ENCODE assay signal across 27 cellular contexts in the genomic region with DNA sequence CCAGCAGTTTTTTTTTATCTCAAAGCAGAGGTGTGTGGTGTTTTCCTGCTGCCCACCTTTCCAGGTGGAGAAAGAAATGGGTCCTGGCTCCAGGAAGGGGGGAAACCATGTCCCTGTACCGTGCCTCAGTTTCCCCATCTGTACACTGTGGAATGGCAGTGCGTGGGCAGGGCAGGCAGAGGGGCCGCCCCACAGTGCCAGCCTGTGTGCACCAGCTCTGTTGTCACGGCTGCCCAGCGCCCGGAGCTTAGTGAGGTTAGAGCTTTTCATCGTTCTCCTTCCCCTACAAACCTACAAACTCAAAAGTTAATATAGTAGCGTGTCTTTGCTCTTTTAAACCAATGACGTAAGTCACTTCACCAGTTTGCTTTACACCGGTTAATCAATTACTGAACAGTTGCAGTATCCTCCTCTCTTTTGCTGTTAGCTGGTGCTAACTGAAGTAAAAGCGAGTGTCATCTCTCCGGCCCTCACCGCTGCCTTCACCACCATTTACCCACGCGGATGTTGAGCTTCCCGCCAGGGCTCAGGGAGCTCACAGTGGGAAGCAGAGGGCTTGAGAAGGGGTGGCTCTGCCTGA.
"Had no signal": no experiment of that assay in that cellular context is flagged by ENCODE, and none has a peak within 500 bp of the region (broad histone marks: within the 10 kb centered on the region; RNA-seq: fewer than 3 reads in every experiment).

No MANE protein-coding gene starts in this region.

- H3K9me3 ChIP-seq: adrenal gland, ascending aorta, testis, transverse colon had no signal

- ATAC-seq: esophagus mucosa; naive thymus-derived CD8-positive, alpha-beta T cell; sciatic nerve; stimulated activated naive CD8-positive, alpha-beta T cell treated with anti-CD3 and anti-CD28 coated beads, Interleukin-15, Interleukin-2, amounts not matched to agents 100 U/mL and 50 U/mL, for 24 hours had no signal

- H3K27me3 ChIP-seq: ascending aorta, neural progenitor cell, testis had no signal

- H3K27ac ChIP-seq: adrenal gland, ascending aorta, brain microvascular endothelial cell, neural progenitor cell, skin epidermis, testis, transverse colon had no signal

- H3K9ac ChIP-seq: neural progenitor cell had no signal

- H3K4me2 ChIP-seq: neural progenitor cell had no signal

- H3K4me1 ChIP-seq: adrenal gland, transverse colon had no signal

- H3K36me3 ChIP-seq: adrenal gland, ascending aorta, brain microvascular endothelial cell, neural progenitor cell, transverse colon had no signal

- H2AFZ ChIP-seq: neural progenitor cell had no signal

- DNase-seq: activated CD4-positive, alpha-beta T cell treated with anti-CD3 and anti-CD28 coated beads for 4 hours; activated CD4-positive, alpha-beta T cell treated with anti-CD3 and anti-CD28 coated beads, Interleukin-2, amount 50 U/mL, for 4 hours; activated CD4-positive, CD25-positive, alpha-beta regulatory T cell; activated CD8-positive, alpha-beta memory T cell treated with anti-CD3 and anti-CD28 coated beads, Interleukin-2, amount 50 U/mL, for 4 hours; activated effector memory CD4-positive, alpha-beta T cell treated with anti-CD3 and anti-CD28 coated beads, Interleukin-2, amount 50 U/mL, for 16 hours; activated naive CD4-positive, alpha-beta T cell treated with anti-CD3 and anti-CD28 coated beads for 36 hours; activated naive CD8-positive, alpha-beta T cell treated with anti-CD3 and anti-CD28 coated beads for 36 hours; activated T-cell treated with anti-CD3 and anti-CD28 coated beads, Interleukin-2, amount 50 U/mL, for 1 hour; adrenal gland; brain microvascular endothelial cell; cortex of kidney; foreskin fibroblast; head of caudate nucleus; mammary epithelial cell; naive thymus-derived CD8-positive, alpha-beta T cell; stimulated activated CD4-positive, alpha-beta T cell treated with anti-CD3 and anti-CD28 coated beads, Interleukin-12 subunit alpha, Interleukin-12 subunit beta, amount 100 ng/mL, for 4 hours; stimulated activated CD4-positive, alpha-beta T cell treated with anti-CD3 and anti-CD28 coated beads, Interleukin-4, amount 100 ng/mL, for 1 hour; stimulated activated naive CD8-positive, alpha-beta T cell treated with anti-CD3 and anti-CD28 coated beads, Interleukin-15, Interleukin-2, amounts not matched to agents 100 U/mL and 50 U/mL, for 24 hours; T-helper 1 cell; testis; transverse colon had no signal

- FAIRE-seq: endothelial cell of umbilical vein had no signal

- H3K4me3 ChIP-seq: adrenal gland, ascending aorta, neural progenitor cell, skin epidermis, testis, transverse colon had no signal
